ENCODE assay signal across 10 cellular contexts in the genomic region with DNA sequence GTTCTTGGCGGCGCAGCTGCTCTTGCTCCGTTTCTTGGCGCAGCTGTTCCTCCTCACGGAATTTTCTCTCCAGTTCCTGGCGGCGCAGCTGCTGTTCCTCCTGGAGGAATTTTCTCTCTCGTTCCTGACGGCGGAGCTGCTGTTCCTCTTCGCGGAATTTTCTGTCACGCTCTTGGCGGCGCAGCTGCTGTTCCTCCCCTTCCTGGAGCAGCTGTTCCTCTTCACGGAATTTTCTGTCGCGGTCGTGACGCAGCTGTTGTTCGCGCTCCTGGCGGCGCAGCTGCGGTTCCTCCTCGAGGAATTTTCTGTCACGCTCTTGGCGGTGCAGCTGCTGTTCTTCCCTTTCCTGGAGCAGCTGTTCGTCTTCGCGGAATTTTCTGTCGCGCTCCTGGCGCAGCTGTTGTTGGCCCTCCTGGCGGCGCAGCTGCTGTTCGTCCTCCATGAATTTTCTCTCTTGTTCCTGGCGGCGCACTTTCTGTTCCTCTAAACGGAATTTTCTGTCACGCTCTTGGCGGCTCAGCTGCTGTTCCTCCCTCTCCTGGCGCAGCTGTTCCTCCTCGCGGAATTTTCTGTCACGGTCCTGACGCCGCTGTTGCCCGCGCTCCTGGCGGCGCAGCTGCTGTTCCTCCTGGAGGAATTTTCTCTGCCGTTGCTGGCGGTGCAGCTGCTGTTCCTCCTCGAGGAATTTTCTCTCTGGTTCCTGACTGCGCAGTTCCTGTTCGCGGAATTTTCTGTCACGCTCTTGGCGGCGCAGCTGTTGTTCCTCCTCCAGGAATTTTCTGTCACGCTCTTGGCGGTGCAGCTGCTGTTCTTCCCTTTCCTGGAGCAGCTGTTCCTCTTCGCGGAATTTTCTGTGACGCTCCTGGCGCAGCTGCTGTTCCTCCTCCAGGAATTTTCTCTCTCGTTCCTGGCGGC. TPM values are rescaled to one million over a fixed set of nuclear protein-coding genes. Genes with fewer than 3 reads are reported as not detected.
DNase-seq lines count a peak whose midpoint lies in the region; ATAC-seq and TF ChIP-seq lines count a peak whose summit lies in the region.
"Had no signal": no experiment of that assay in that cellular context is flagged by ENCODE, and none has a peak within 500 bp of the region (broad histone marks: within the 10 kb centered on the region; RNA-seq: fewer than 3 reads in every experiment).

No MANE protein-coding gene starts in this region.

- H3K4me3 ChIP-seq in AG04449 (ENCODE audit: low read depth, low read length), result peak overlapping the region; percentile 38
- peak overlapping the region; percentile 39 for H3K4me3 ChIP-seq in HEK293 (ENCODE audit: low read depth, low read length)
- peak overlapping the region; percentile 41 to 55 (median 54) for H3K4me3 ChIP-seq in mammary epithelial cell (replicated peaks in 1 of 3; ENCODE audit: insufficient read depth in 1 of 3, low read depth in 2 of 3, low read length in 3 of 3)
- peak overlapping the region; percentile 31 for H3K4me3 ChIP-seq in kidney epithelial cell (ENCODE audit: low read depth, low read length)

- H3K4me2 ChIP-seq in mammary epithelial cell (ENCODE audit: insufficient read depth, low read depth, low read length), result peak overlapping the region; percentile 98

- H3K9ac ChIP-seq in mammary epithelial cell (ENCODE audit: insufficient read depth, low read length), result no peak overlapping the region

- no peak for TF ChIP-seq CTCF in AG04449 (IDR thresholded peaks at IDR 0.05; ENCODE audit: insufficient read depth, low read length, missing control alignments)
- peak; percentile 12; the same call in 1 of the 2 replicates for TF ChIP-seq CTCF in HEK293 (tag by site-specific recombination; IDR thresholded peaks at IDR 0.05)
- TF ChIP-seq CTCF in mammary epithelial cell (conservative IDR thresholded peaks at IDR 0.05 in 1 of 2, IDR thresholded peaks at IDR 0.05 in 1 of 2; ENCODE audit: extremely low read depth in 1 of 2, insufficient read depth in 1 of 2, low read depth in 1 of 2, low read length in 2 of 2), result no peak
- no peak for TF ChIP-seq CTCF in kidney epithelial cell (IDR thresholded peaks at IDR 0.05; ENCODE audit: insufficient read depth, low read length, poor library complexity, severe bottlenecking)

- H3K79me2 ChIP-seq in mammary epithelial cell (ENCODE audit: insufficient read depth, low read length), result no peaks in the 10 kb centered on the region

- BruUV-seq in mammary epithelial cell (replicated peaks; lab: Mats Ljungman, UMichigan), result no TSS peak

- intact Hi-C loops in mammary epithelial cell (cut with micrococcal nuclease), result loop anchor here (2.0 to 5.0 kb wide), 2 partner anchors 36 to 77 kb away; no protein-coding TSS in a partner anchor

- dilution Hi-C loops in mammary epithelial cell (cut with HindIII; ENCODE audit: low sequenced_read_pairs), result no loop called here

- peak overlapping the region; percentile 91 for H2AFZ ChIP-seq in mammary epithelial cell (ENCODE audit: low read depth, low read length)

- no peak for DNase-seq in AG04449 (ENCODE audit: low read depth, low spot score)
- DNase-seq in mammary epithelial cell, result no peak
- DNase-seq in kidney epithelial cell (ENCODE audit: low read depth), result no peak
- no peak for DNase-seq in NCI-H526 treated with DMSO at 0.1 percent for 48 hours (lab: John Stamatoyannopoulos, UW)
- no peak for DNase-seq in effector CD8-positive, alpha-beta T cell (lab: John Stamatoyannopoulos, UW)
- DNase-seq in Kasumi-1 (lab: John Stamatoyannopoulos, UW), result no peak
- DNase-seq: NCI-H1694, WERI-Rb-1 had no signal

- in situ Hi-C loops in mammary epithelial cell (cut with MboI; ENCODE audit: low sequenced_read_pairs in 2 of 2), result no loop called here

- no peaks in the 10 kb centered on the region for H4K20me1 ChIP-seq in mammary epithelial cell (ENCODE audit: insufficient read depth, low read length)

- POLR2A ChIA-PET in AG04449 (lab: Yijun Ruan, JAX), result no interaction called here
- POLR2A ChIA-PET in HEK293 (lab: Yijun Ruan, JAX), result interaction anchor here (0.6 to 2.5 kb wide), 4 partner anchors 40 to 1885 kb away, joined by 3 to 8 read pairs (median 5); partner anchors contain the start of gene S100A11

- no peaks in the 10 kb centered on the region for H3K9me3 ChIP-seq in HEK293 (ENCODE audit: control insufficient read depth, insufficient read depth, low read depth, low read length)
- no peaks in the 10 kb centered on the region for H3K9me3 ChIP-seq in mammary epithelial cell (replicated peaks; ENCODE audit: insufficient read depth, low read length)

- H3K36me3 ChIP-seq in HEK293 (ENCODE audit: control insufficient read depth in 2 of 2, insufficient read depth in 1 of 2, low read length in 2 of 2), result no peaks in the 10 kb centered on the region
- no peaks in the 10 kb centered on the region for H3K36me3 ChIP-seq in mammary epithelial cell (ENCODE audit: insufficient read depth, low read length)
- H3K36me3 ChIP-seq in kidney epithelial cell (ENCODE audit: control insufficient read depth, insufficient read depth, low read length), result no peaks in the 10 kb centered on the region
- H3K36me3 ChIP-seq: WERI-Rb-1 had no signal

- CTCF ChIA-PET in AG04449 (lab: Yijun Ruan, JAX), result interaction anchor here (0.7 to 1.5 kb wide), 2 partner anchors 16 to 55 kb away, joined by 3 to 6 read pairs; no protein-coding TSS in a partner anchor
- CTCF ChIA-PET in HEK293 (lab: Yijun Ruan, JAX), result interaction anchor here (0.5 to 9.4 kb wide), 14 partner anchors 10 to 338 kb away, joined by 3 to 66 read pairs (median 4); no protein-coding TSS in a partner anchor
- CTCF ChIA-PET in mammary epithelial cell (lab: Charles Lee; ENCODE audit: low non-redundant PET), result interaction anchor here (0.6 kb wide), 2 partner anchors 60 to 352 kb away, joined by 3 to 4 read pairs; no protein-coding TSS in a partner anchor

- H3K27ac ChIP-seq in HEK293 (ENCODE audit: extremely low read depth, low read depth, low read length), result no peak overlapping the region
- no peak overlapping the region for H3K27ac ChIP-seq in mammary epithelial cell (ENCODE audit: insufficient read depth, low read depth, low read length)
- H3K27ac ChIP-seq: WERI-Rb-1 had no signal

- ATAC-seq in HG03457 (IDR thresholded peaks at IDR 0.05; ENCODE audit: unreplicated experiment), result no peak

- H3K4me1 ChIP-seq in HEK293 (ENCODE audit: control insufficient read depth, insufficient read depth, low read length) (peaks cover 4% of the 10 kb centered on the region; the same call in 1 of the 2 replicates), mammary epithelial cell (ENCODE audit: insufficient read depth, low read length) (peaks cover 51% of the 10 kb centered on the region)

- H3K27me3 ChIP-seq in mammary epithelial cell (ENCODE audit: insufficient read depth, low read length) (peaks cover 21% of the 10 kb centered on the region), kidney epithelial cell (ENCODE audit: control insufficient read depth, insufficient read depth, low read length) (peaks cover 58% of the 10 kb centered on the region)

- WGBS in mammary epithelial cell (ENCODE audit: low coverage, missing lambda C conversion rate), result 9% methylated on average over 52 of the region's 69 CpGs

TF ChIP-seq in HEK293, 187 proteins besides CTCF, POLR2A, EP300 and RAD21 (continues in another document):
- 0 out of 2 replicates have a peak, but pooled peaks have one; percentile 8 for TF ChIP-seq ZNF600 (tag by site-specific recombination; IDR thresholded peaks at IDR 0.05)
- no peak for TF ChIP-seq KLF10 (tag by site-specific recombination; IDR thresholded peaks at IDR 0.05)
- no peak for TF ChIP-seq ZNF398 (tag by site-specific recombination; IDR thresholded peaks at IDR 0.05)
- TF ChIP-seq ZNF621 (tag by site-specific recombination; IDR thresholded peaks at IDR 0.05), result no peak
- TF ChIP-seq BCL11A (tag by site-specific recombination; IDR thresholded peaks at IDR 0.05; ENCODE audit: low read depth), result no peak
- TF ChIP-seq ZNF184 (tag by site-specific recombination; IDR thresholded peaks at IDR 0.05), result no peak
- TF ChIP-seq, protein P1, sequence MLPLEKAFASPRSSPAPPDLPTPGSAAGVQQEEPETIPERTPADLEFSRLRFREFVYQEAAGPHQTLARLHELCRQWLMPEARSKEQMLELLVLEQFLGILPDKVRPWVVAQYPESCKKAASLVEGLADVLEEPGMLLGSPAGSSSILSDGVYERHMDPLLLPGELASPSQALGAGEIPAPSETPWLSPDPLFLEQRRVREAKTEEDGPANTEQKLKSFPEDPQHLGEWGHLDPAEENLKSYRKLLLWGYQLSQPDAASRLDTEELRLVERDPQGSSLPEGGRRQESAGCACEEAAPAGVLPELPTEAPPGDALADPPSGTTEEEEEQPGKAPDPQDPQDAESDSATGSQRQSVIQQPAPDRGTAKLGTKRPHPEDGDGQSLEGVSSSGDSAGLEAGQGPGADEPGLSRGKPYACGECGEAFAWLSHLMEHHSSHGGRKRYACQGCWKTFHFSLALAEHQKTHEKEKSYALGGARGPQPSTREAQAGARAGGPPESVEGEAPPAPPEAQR (tag by site-specific recombination; IDR thresholded peaks at IDR 0.05), result no peak
- no peak for TF ChIP-seq ZNF248 (tag by site-specific recombination; IDR thresholded peaks at IDR 0.05)
- no peak for TF ChIP-seq ZNF701 (tag by site-specific recombination; IDR thresholded peaks at IDR 0.05)
- TF ChIP-seq ZBTB8A (tag by site-specific recombination; IDR thresholded peaks at IDR 0.05), result no peak

RNA-seq across cellular contexts. Expression of gene TCHH, which starts 7.0 kb away (rescaled TPM):
- total RNA-seq in mammary epithelial cell, result under 1 TPM in 1 of 2 donors, not detected in 1; 0.19 TPM
- polyA plus RNA-seq in mammary epithelial cell, result 0.02 TPM
- polyA minus RNA-seq in mammary epithelial cell, result not detected
- 0.07 and 0.08 TPM in 2 replicates for total RNA-seq in kidney epithelial cell

RNA-seq across cellular contexts. Expression of gene TCHHL1, which starts 19.4 kb away (rescaled TPM):
- not detected for total RNA-seq in mammary epithelial cell
- polyA plus RNA-seq in mammary epithelial cell, result not detected
- polyA minus RNA-seq in mammary epithelial cell, result not detected
- not detected in 2 replicates for total RNA-seq in kidney epithelial cell

RNA-seq across cellular contexts. Expression of gene RPTN, which starts 50.8 kb away (rescaled TPM):
- total RNA-seq in mammary epithelial cell (not detected), kidney epithelial cell (not detected in 2 replicates)
- 0.01 TPM for polyA plus RNA-seq in mammary epithelial cell
- not detected for polyA minus RNA-seq in mammary epithelial cell
